Comparison of ENCODE assay signal across 1 cellular context in genomic region chr5:181173420-181174342, GRCh38.
TF ChIP-seq lines count a peak whose summit lies in the region.

No MANE protein-coding gene starts in this region.

TF ChIP-seq in HepG2, 621 proteins besides CTCF, POLR2A, EP300 and RAD21 (continues in another document):
- TF ChIP-seq PCBP1 (IDR thresholded peaks at IDR 0.05; ENCODE audit: borderline replicate concordance, low read depth, low read length) (no peak), CCAR2 (optimal IDR thresholded peaks at IDR 0.05; ENCODE audit: low read depth, low read length) (no peak), ZNF331 (CRISPR knock-in tag; IDR thresholded peaks at IDR 0.05) (no peak), ETV5 (CRISPR knock-in tag; IDR thresholded peaks at IDR 0.05; ENCODE audit: borderline replicate concordance) (no peak), ZNF777 (CRISPR knock-in tag; IDR thresholded peaks at IDR 0.05) (no peak), FOXA1 (IDR thresholded peaks at IDR 0.05) (no peak), FOXA1 (CRISPR knock-in tag; IDR thresholded peaks at IDR 0.05) (no peak), TEAD3 (CRISPR knock-in tag; optimal IDR thresholded peaks at IDR 0.05; ENCODE audit: borderline replicate concordance) (peak; percentile 39), CHCHD3 (CRISPR knock-in tag; IDR thresholded peaks at IDR 0.05) (no peak), CHD4 (IDR thresholded peaks at IDR 0.05; ENCODE audit: borderline replicate concordance, low read length) (peak; percentile 62; the same call in 1 of the 2 replicates), ZBTB8A (CRISPR knock-in tag; IDR thresholded peaks at IDR 0.05; ENCODE audit: borderline replicate concordance, low read depth) (no peak), U2AF1 (optimal IDR thresholded peaks at IDR 0.05; ENCODE audit: low read depth, low read length) (no peak), SNAPC2 (CRISPR knock-in tag; IDR thresholded peaks at IDR 0.05) (no peak), ZNF75D (CRISPR knock-in tag; IDR thresholded peaks at IDR 0.05; ENCODE audit: borderline replicate concordance) (no peak), KLF16 (CRISPR knock-in tag; IDR thresholded peaks at IDR 0.05) (0 out of 4 replicates have a peak, but pooled peaks of 1 of the 2 experiments have one; percentile 32), ZFAT (CRISPR knock-in tag; conservative IDR thresholded peaks at IDR 0.05) (no peak), ELF4 (CRISPR knock-in tag; IDR thresholded peaks at IDR 0.05; ENCODE audit: borderline replicate concordance) (no peak), ZNF597 (CRISPR knock-in tag; IDR thresholded peaks at IDR 0.05) (no peak), ZNF432 (CRISPR knock-in tag; IDR thresholded peaks at IDR 0.05; ENCODE audit: borderline replicate concordance) (no peak), DNMT3B (CRISPR knock-in tag; conservative IDR thresholded peaks at IDR 0.05) (no peak), FOSL1 (CRISPR knock-in tag; IDR thresholded peaks at IDR 0.05; ENCODE audit: borderline replicate concordance) (no peak), ZMYM3 (CRISPR knock-in tag; IDR thresholded peaks at IDR 0.05) (no peak), ZNF501 (CRISPR knock-in tag; IDR thresholded peaks at IDR 0.05) (no peak), SAP130 (CRISPR knock-in tag; IDR thresholded peaks at IDR 0.05; ENCODE audit: low read depth) (no peak), HOXA9 (CRISPR knock-in tag; IDR thresholded peaks at IDR 0.05; ENCODE audit: borderline replicate concordance) (no peak), ZNF660 (CRISPR knock-in tag; IDR thresholded peaks at IDR 0.05; ENCODE audit: borderline replicate concordance, low read depth) (no peak), HOXA3 (CRISPR knock-in tag; IDR thresholded peaks at IDR 0.05) (0 out of 2 replicates have a peak, but pooled peaks have one; percentile 10), KLF6 (CRISPR knock-in tag; IDR thresholded peaks at IDR 0.05) (no peak), ZNF274 (CRISPR knock-in tag; IDR thresholded peaks at IDR 0.05) (no peak), ZNF24 (IDR thresholded peaks at IDR 0.05) (peak; percentile 89), PHF21A (CRISPR knock-in tag; IDR thresholded peaks at IDR 0.05) (no peak), ZNF7 (CRISPR knock-in tag; IDR thresholded peaks at IDR 0.05) (no peak)
- TF ChIP-seq, protein P1, sequence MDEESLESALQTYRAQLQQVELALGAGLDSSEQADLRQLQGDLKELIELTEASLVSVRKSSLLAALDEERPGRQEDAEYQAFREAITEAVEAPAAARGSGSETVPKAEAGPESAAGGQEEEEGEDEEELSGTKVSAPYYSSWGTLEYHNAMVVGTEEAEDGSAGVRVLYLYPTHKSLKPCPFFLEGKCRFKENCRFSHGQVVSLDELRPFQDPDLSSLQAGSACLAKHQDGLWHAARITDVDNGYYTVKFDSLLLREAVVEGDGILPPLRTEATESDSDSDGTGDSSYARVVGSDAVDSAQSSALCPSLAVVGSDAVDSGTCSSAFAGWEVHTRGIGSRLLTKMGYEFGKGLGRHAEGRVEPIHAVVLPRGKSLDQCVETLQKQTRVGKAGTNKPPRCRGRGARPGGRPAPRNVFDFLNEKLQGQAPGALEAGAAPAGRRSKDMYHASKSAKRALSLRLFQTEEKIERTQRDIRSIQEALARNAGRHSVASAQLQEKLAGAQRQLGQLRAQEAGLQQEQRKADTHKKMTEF (CRISPR knock-in tag; IDR thresholded peaks at IDR 0.05): 0 out of 2 replicates have a peak, but pooled peaks have one; percentile 41
- TF ChIP-seq, protein P2, sequence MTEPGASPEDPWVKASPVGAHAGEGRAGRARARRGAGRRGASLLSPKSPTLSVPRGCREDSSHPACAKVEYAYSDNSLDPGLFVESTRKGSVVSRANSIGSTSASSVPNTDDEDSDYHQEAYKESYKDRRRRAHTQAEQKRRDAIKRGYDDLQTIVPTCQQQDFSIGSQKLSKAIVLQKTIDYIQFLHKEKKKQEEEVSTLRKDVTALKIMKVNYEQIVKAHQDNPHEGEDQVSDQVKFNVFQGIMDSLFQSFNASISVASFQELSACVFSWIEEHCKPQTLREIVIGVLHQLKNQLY (CRISPR knock-in tag; IDR thresholded peaks at IDR 0.05): no peak
- TF ChIP-seq, protein P3, sequence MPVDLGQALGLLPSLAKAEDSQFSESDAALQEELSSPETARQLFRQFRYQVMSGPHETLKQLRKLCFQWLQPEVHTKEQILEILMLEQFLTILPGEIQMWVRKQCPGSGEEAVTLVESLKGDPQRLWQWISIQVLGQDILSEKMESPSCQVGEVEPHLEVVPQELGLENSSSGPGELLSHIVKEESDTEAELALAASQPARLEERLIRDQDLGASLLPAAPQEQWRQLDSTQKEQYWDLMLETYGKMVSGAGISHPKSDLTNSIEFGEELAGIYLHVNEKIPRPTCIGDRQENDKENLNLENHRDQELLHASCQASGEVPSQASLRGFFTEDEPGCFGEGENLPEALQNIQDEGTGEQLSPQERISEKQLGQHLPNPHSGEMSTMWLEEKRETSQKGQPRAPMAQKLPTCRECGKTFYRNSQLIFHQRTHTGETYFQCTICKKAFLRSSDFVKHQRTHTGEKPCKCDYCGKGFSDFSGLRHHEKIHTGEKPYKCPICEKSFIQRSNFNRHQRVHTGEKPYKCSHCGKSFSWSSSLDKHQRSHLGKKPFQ (CRISPR knock-in tag; IDR thresholded peaks at IDR 0.05; ENCODE audit: insufficient replicate concordance): no peak
- TF ChIP-seq, protein P4, sequence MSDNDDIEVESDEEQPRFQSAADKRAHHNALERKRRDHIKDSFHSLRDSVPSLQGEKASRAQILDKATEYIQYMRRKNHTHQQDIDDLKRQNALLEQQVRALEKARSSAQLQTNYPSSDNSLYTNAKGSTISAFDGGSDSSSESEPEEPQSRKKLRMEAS (IDR thresholded peaks at IDR 0.05): no peak
- TF ChIP-seq, protein P5, sequence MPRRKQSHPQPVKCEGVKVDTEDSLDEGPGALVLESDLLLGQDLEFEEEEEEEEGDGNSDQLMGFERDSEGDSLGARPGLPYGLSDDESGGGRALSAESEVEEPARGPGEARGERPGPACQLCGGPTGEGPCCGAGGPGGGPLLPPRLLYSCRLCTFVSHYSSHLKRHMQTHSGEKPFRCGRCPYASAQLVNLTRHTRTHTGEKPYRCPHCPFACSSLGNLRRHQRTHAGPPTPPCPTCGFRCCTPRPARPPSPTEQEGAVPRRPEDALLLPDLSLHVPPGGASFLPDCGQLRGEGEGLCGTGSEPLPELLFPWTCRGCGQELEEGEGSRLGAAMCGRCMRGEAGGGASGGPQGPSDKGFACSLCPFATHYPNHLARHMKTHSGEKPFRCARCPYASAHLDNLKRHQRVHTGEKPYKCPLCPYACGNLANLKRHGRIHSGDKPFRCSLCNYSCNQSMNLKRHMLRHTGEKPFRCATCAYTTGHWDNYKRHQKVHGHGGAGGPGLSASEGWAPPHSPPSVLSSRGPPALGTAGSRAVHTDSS (CRISPR knock-in tag; conservative IDR thresholded peaks at IDR 0.05): no peak
- TF ChIP-seq, protein P6, sequence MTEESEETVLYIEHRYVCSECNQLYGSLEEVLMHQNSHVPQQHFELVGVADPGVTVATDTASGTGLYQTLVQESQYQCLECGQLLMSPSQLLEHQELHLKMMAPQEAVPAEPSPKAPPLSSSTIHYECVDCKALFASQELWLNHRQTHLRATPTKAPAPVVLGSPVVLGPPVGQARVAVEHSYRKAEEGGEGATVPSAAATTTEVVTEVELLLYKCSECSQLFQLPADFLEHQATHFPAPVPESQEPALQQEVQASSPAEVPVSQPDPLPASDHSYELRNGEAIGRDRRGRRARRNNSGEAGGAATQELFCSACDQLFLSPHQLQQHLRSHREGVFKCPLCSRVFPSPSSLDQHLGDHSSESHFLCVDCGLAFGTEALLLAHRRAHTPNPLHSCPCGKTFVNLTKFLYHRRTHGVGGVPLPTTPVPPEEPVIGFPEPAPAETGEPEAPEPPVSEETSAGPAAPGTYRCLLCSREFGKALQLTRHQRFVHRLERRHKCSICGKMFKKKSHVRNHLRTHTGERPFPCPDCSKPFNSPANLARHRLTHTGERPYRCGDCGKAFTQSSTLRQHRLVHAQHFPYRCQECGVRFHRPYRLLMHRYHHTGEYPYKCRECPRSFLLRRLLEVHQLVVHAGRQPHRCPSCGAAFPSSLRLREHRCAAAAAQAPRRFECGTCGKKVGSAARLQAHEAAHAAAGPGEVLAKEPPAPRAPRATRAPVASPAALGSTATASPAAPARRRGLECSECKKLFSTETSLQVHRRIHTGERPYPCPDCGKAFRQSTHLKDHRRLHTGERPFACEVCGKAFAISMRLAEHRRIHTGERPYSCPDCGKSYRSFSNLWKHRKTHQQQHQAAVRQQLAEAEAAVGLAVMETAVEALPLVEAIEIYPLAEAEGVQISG (CRISPR knock-in tag; IDR thresholded peaks at IDR 0.05): peak; percentile 32; the same call in 1 of the 2 replicates
- TF ChIP-seq, protein P7, sequence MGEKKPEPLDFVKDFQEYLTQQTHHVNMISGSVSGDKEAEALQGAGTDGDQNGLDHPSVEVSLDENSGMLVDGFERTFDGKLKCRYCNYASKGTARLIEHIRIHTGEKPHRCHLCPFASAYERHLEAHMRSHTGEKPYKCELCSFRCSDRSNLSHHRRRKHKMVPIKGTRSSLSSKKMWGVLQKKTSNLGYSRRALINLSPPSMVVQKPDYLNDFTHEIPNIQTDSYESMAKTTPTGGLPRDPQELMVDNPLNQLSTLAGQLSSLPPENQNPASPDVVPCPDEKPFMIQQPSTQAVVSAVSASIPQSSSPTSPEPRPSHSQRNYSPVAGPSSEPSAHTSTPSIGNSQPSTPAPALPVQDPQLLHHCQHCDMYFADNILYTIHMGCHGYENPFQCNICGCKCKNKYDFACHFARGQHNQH (CRISPR knock-in tag; IDR thresholded peaks at IDR 0.05): peak; percentile 53; the same call in 1 of the 2 replicates
- TF ChIP-seq, protein P8, sequence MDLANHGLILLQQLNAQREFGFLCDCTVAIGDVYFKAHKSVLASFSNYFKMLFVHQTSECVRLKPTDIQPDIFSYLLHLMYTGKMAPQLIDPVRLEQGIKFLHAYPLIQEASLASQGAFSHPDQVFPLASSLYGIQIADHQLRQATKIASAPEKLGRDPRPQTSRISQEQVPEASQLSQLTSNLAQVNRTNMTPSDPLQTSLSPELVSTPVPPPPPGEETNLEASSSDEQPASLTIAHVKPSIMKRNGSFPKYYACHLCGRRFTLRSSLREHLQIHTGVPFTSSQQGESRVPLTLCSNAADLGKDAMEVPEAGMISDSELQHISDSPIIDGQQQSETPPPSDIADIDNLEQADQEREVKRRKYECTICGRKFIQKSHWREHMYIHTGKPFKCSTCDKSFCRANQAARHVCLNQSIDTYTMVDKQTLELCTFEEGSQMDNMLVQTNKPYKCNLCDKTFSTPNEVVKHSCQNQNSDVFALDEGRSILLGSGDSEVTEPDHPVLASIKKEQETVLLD (CRISPR knock-in tag; IDR thresholded peaks at IDR 0.05; ENCODE audit: low read depth): no peak
- TF ChIP-seq, protein P9, sequence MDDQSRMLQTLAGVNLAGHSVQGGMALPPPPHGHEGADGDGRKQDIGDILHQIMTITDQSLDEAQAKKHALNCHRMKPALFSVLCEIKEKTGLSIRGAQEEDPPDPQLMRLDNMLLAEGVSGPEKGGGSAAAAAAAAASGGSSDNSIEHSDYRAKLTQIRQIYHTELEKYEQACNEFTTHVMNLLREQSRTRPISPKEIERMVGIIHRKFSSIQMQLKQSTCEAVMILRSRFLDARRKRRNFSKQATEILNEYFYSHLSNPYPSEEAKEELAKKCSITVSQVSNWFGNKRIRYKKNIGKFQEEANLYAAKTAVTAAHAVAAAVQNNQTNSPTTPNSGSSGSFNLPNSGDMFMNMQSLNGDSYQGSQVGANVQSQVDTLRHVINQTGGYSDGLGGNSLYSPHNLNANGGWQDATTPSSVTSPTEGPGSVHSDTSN (CRISPR knock-in tag; IDR thresholded peaks at IDR 0.05; ENCODE audit: borderline replicate concordance): no peak
- TF ChIP-seq, protein P10, sequence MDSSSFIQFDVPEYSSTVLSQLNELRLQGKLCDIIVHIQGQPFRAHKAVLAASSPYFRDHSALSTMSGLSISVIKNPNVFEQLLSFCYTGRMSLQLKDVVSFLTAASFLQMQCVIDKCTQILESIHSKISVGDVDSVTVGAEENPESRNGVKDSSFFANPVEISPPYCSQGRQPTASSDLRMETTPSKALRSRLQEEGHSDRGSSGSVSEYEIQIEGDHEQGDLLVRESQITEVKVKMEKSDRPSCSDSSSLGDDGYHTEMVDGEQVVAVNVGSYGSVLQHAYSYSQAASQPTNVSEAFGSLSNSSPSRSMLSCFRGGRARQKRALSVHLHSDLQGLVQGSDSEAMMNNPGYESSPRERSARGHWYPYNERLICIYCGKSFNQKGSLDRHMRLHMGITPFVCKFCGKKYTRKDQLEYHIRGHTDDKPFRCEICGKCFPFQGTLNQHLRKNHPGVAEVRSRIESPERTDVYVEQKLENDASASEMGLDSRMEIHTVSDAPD (CRISPR knock-in tag; IDR thresholded peaks at IDR 0.05): no peak
